In genomic region chr1:50420283-50420682, GRCh38 we compare ENCODE assay signal across 15 cellular contexts. TPM values are rescaled to one million over a fixed set of nuclear protein-coding genes. Genes with fewer than 3 reads are reported as not detected.
DNase-seq lines count a peak whose midpoint lies in the region; ATAC-seq and TF ChIP-seq lines count a peak whose summit lies in the region.
"Had no signal": no experiment of that assay in that cellular context is flagged by ENCODE, and none has a peak within 500 bp of the region (broad histone marks: within the 10 kb centered on the region; RNA-seq: fewer than 3 reads in every experiment).

No MANE protein-coding gene starts in this region.

- H3K4me1 ChIP-seq in hepatocyte (ENCODE audit: insufficient read depth) = peaks cover 40% of the 10 kb centered on the region

- H3K9me3 Mint-ChIP-seq in activated CD8-positive, alpha-beta memory T cell treated with anti-CD3 and anti-CD28 coated beads, Interleukin-2, amount 10 ng/mL, durations not matched to agents 7 days and 5 days (ENCODE audit: low read depth) = no peaks in the 10 kb centered on the region
- H3K9me3 Mint-ChIP-seq in WTC11 (no peaks in the 10 kb centered on the region), progenitor cell of endocrine pancreas (ENCODE audit: low read depth) (no peaks in the 10 kb centered on the region)

- DNase-seq in activated CD8-positive, alpha-beta memory T cell treated with anti-CD3 and anti-CD28 coated beads, Interleukin-2, amount 10 ng/mL, durations not matched to agents 7 days and 5 days = no peak
- no peak for DNase-seq in activated CD8-positive, alpha-beta memory T cell treated with anti-CD3 and anti-CD28 coated beads, Interleukin-2, amount 50 U/mL, for 4 hours
- DNase-seq in WTC11 (ENCODE audit: low spot score) (no peak), hepatocyte (ENCODE audit: low spot score) (no peak), progenitor cell of endocrine pancreas (ENCODE audit: low spot score, unreplicated experiment) (no peak), GM19240 (ENCODE audit: insufficient read length, low spot score) (no peak), NCI-H748 treated with DMSO at 0.1 percent for 48 hours (lab: John Stamatoyannopoulos, UW) (no peak)
- DNase-seq: DMS79, NCI-H2029, RPMI8226, T1000, transverse colon had no signal

- POLR2A ChIA-PET in WTC11 (lab: Charles Lee) = no interaction called here

- no peaks in the 10 kb centered on the region for H3K9me2 ChIP-seq in hepatocyte (replicated peaks; ENCODE audit: insufficient read depth)

- WGBS in hepatocyte (ENCODE audit: low lambda C conversion rate, missing lambda C conversion rate) = 13% methylated on average over 17 of the region's 17 CpGs

- TF ChIP-seq CTCF in WTC11 (IDR thresholded peaks at IDR 0.05) (no peak), hepatocyte (IDR thresholded peaks at IDR 0.05; ENCODE audit: poor library complexity) (no peak), progenitor cell of endocrine pancreas (IDR thresholded peaks at IDR 0.05; ENCODE audit: unreplicated experiment) (no peak)

- peaks cover 8% of the 10 kb centered on the region for H3K36me3 Mint-ChIP-seq in activated CD8-positive, alpha-beta memory T cell treated with anti-CD3 and anti-CD28 coated beads, Interleukin-2, amount 10 ng/mL, durations not matched to agents 7 days and 5 days
- H3K36me3 Mint-ChIP-seq in WTC11 = peaks cover 7% of the 10 kb centered on the region
- no peaks in the 10 kb centered on the region for H3K36me3 Mint-ChIP-seq in progenitor cell of endocrine pancreas (ENCODE audit: insufficient read depth)

- no peak overlapping the region for H3K4me3 ChIP-seq in hepatocyte

- no peak overlapping the region for H2AFZ ChIP-seq in hepatocyte

- H3K27me3 ChIP-seq in hepatocyte = peaks cover 98% of the 10 kb centered on the region

- H3K27ac ChIP-seq in hepatocyte = no peak overlapping the region
- H3K27ac ChIP-seq: transverse colon had no signal

- H3K27me3 Mint-ChIP-seq in activated CD8-positive, alpha-beta memory T cell treated with anti-CD3 and anti-CD28 coated beads, Interleukin-2, amount 10 ng/mL, durations not matched to agents 7 days and 5 days = peaks cover 84% of the 10 kb centered on the region
- H3K27me3 Mint-ChIP-seq in WTC11 (ENCODE audit: low read depth) (peaks cover 97% of the 10 kb centered on the region), progenitor cell of endocrine pancreas (peaks cover 86% of the 10 kb centered on the region)

- H3K4me3 Mint-ChIP-seq in activated CD8-positive, alpha-beta memory T cell treated with anti-CD3 and anti-CD28 coated beads, Interleukin-2, amount 10 ng/mL, durations not matched to agents 7 days and 5 days = peak overlapping the region; percentile 18
- H3K4me3 Mint-ChIP-seq in WTC11 (peak overlapping the region; percentile 57), progenitor cell of endocrine pancreas (ENCODE audit: low read depth) (peak overlapping the region; percentile 23)

- H3K79me2 ChIP-seq in hepatocyte = no peaks in the 10 kb centered on the region

- H3K27ac Mint-ChIP-seq in activated CD8-positive, alpha-beta memory T cell treated with anti-CD3 and anti-CD28 coated beads, Interleukin-2, amount 10 ng/mL, durations not matched to agents 7 days and 5 days = peak overlapping the region; percentile 42
- H3K27ac Mint-ChIP-seq in WTC11 (no peak overlapping the region), progenitor cell of endocrine pancreas (no peak overlapping the region)

- H3K4me1 Mint-ChIP-seq in activated CD8-positive, alpha-beta memory T cell treated with anti-CD3 and anti-CD28 coated beads, Interleukin-2, amount 10 ng/mL, durations not matched to agents 7 days and 5 days = peaks cover 43% of the 10 kb centered on the region
- H3K4me1 Mint-ChIP-seq in WTC11 = peaks cover 65% of the 10 kb centered on the region
- H3K4me1 Mint-ChIP-seq in progenitor cell of endocrine pancreas (ENCODE audit: low read depth) = peaks cover 15% of the 10 kb centered on the region

- ATAC-seq in activated CD8-positive, alpha-beta memory T cell treated with anti-CD3 and anti-CD28 coated beads, Interleukin-2, amount 10 ng/mL, durations not matched to agents 7 days and 5 days = no peak
- ATAC-seq in WTC11 = no peak
- no peak for ATAC-seq in GM21717 (IDR thresholded peaks at IDR 0.05; ENCODE audit: unreplicated experiment)

- CTCF ChIA-PET in activated CD8-positive, alpha-beta memory T cell treated with anti-CD3 and anti-CD28 coated beads, Interleukin-2, amount 10 ng/mL, durations not matched to agents 7 days and 5 days (lab: Charles Lee) = interaction anchor here (0.9 kb wide), 1 partner anchor 87 kb away, joined by 4 read pairs; no protein-coding TSS in a partner anchor
- CTCF ChIA-PET in WTC11 (lab: Charles Lee) = no interaction called here

- H4K20me1 ChIP-seq in hepatocyte (ENCODE audit: insufficient read depth, poor library complexity, severe bottlenecking) = no peaks in the 10 kb centered on the region

- H3K4me2 ChIP-seq in hepatocyte = peak overlapping the region; percentile 73

- H3K36me3 ChIP-seq in hepatocyte (replicated peaks; ENCODE audit: insufficient read depth, low read depth) = no peaks in the 10 kb centered on the region
- H3K36me3 ChIP-seq: transverse colon had no signal

- H3K9me3 ChIP-seq in hepatocyte (ENCODE audit: low read depth) = no peaks in the 10 kb centered on the region
- H3K9me3 ChIP-seq: transverse colon had no signal

TF ChIP-seq in WTC11, 78 proteins besides CTCF, POLR2A, EP300 and RAD21:
- no peak for TF ChIP-seq PRRX2 (CRISPR knock-in tag; IDR thresholded peaks at IDR 0.05)

RNA-seq across cellular contexts. Expression of gene DMRTA2, which starts 3.0 kb away (rescaled TPM):
- under 1 TPM in 1 of 2 experiments, not detected in 1; 0.12 TPM for total RNA-seq in activated CD8-positive, alpha-beta memory T cell treated with anti-CD3 and anti-CD28 coated beads, Interleukin-2, amount 10 ng/mL, durations not matched to agents 7 days and 5 days
- total RNA-seq in WTC11 (2021) (not detected in 3 replicates), hepatocyte (0.10 TPM in 1 of 2 replicates, not detected in the other), progenitor cell of endocrine pancreas (0.20 TPM in 1 of 2 replicates, not detected in the other)
- polyA plus RNA-seq in hepatocyte = not detected in 2 replicates
- total RNA-seq: fibroblast of lung, lung microvascular endothelial cell, transverse colon had no signal
